Comparison of ENCODE assay signal across 8 cellular contexts in genomic region chr5:41925555-41925946, GRCh38. TPM values are rescaled to one million over a fixed set of nuclear protein-coding genes. Genes with fewer than 3 reads are reported as not detected.
DNase-seq lines count a peak whose midpoint lies in the region; ATAC-seq and TF ChIP-seq lines count a peak whose summit lies in the region.

No MANE protein-coding gene starts in this region.

- intact Hi-C loops in esophagus muscularis mucosa (cut with DNase I) = loop anchor here (2.0 to 5.0 kb wide), 3 partner anchors 55 to 842 kb away; partner anchors contain the start of gene OXCT1
- intact Hi-C loops in upper lobe of right lung (cut with DNase I) = no loop called here

- WGBS in esophagus muscularis mucosa = 25% methylated on average over 3 of the region's 18 CpGs

- no peak for TF ChIP-seq EP300 in esophagus muscularis mucosa (IDR thresholded peaks at IDR 0.05)

- peak overlapping the region; percentile 88 to 92 for H3K4me3 ChIP-seq in DND-41 (ENCODE audit: low read depth in 1 of 2, low read length in 2 of 2)
- H3K4me3 ChIP-seq in HUES6 (ENCODE audit: low read depth, low read length) = peak overlapping the region; percentile 67
- H3K4me3 ChIP-seq in esophagus muscularis mucosa = peak overlapping the region; percentile 73 to 88 (median 74)
- peak overlapping the region; percentile 78 for H3K4me3 ChIP-seq in upper lobe of right lung

- peak overlapping the region; percentile 71 for H3K4me2 ChIP-seq in DND-41 (ENCODE audit: insufficient read depth, low read length)

- peak; percentile 42 for DNase-seq in DND-41
- DNase-seq in activated CD4-positive, alpha-beta T cell treated with anti-CD3 and anti-CD28 coated beads for 48 hours = peak; percentile 50
- DNase-seq in esophagus muscularis mucosa (ENCODE audit: extremely low spot score) = no peak
- peak; percentile 43 for DNase-seq in myocyte (ENCODE audit: low read depth)
- no peak for DNase-seq in upper lobe of right lung
- no peak for DNase-seq in ecto neural progenitor cell (ENCODE audit: low spot score)

- H3K4me1 ChIP-seq in DND-41 (ENCODE audit: insufficient read depth, low read length) (peaks cover 36% of the 10 kb centered on the region), HUES6 (ENCODE audit: control insufficient read depth, insufficient read depth, low read length) (peaks cover 6% of the 10 kb centered on the region; the same call in 1 of the 2 replicates), esophagus muscularis mucosa (peaks cover 6 to 17% (median 13%) of the 10 kb centered on the region in 4 donors), upper lobe of right lung (peaks cover 5% of the 10 kb centered on the region)

- no peak for TF ChIP-seq POLR2A in esophagus muscularis mucosa (IDR thresholded peaks at IDR 0.05; ENCODE audit: low read depth)

- H3K27me3 ChIP-seq in DND-41 (ENCODE audit: insufficient read depth, low read length, poor library complexity) (no peaks in the 10 kb centered on the region), HUES6 (ENCODE audit: control insufficient read depth, insufficient read depth, low read length) (no peaks in the 10 kb centered on the region), esophagus muscularis mucosa (no peaks in the 10 kb centered on the region), upper lobe of right lung (no peaks in the 10 kb centered on the region)

- no peaks in the 10 kb centered on the region for H4K20me1 ChIP-seq in DND-41 (ENCODE audit: insufficient read depth, low read length)

- H2AFZ ChIP-seq in DND-41 (ENCODE audit: low read depth, low read length) = peak overlapping the region; percentile 95

- H3K36me3 ChIP-seq in DND-41 (ENCODE audit: insufficient read depth, low read length) (peaks cover 21% of the 10 kb centered on the region), HUES6 (ENCODE audit: control insufficient read depth, insufficient read depth, low read length) (no peaks in the 10 kb centered on the region; the same call in 1 of the 2 replicates), esophagus muscularis mucosa (peaks cover 0 to 16% (median 6%) of the 10 kb centered on the region in 4 donors), upper lobe of right lung (peaks cover 20% of the 10 kb centered on the region)

- peaks cover 15% of the 10 kb centered on the region for H3K79me2 ChIP-seq in DND-41 (ENCODE audit: insufficient read depth, low read length)

- H3K27ac ChIP-seq in DND-41 (ENCODE audit: low read length) (peak overlapping the region; percentile 83), HUES6 (ENCODE audit: low read depth, low read length) (no peak overlapping the region; the same call in 1 of the 2 replicates), esophagus muscularis mucosa (replicated peaks in 1 of 4) (peak overlapping the region; percentile 91 to 97 (median 94)), upper lobe of right lung (peak overlapping the region; percentile 98)

- H3K9me3 ChIP-seq in DND-41 (ENCODE audit: insufficient read depth, low read length, severe bottlenecking) = no peaks in the 10 kb centered on the region
- H3K9me3 ChIP-seq in HUES6 (ENCODE audit: control insufficient read depth, insufficient read depth, low read depth, low read length) = no peaks in the 10 kb centered on the region
- H3K9me3 ChIP-seq in esophagus muscularis mucosa = no peaks in the 10 kb centered on the region
- no peaks in the 10 kb centered on the region for H3K9me3 ChIP-seq in upper lobe of right lung

- ATAC-seq in DND-41 (ENCODE audit: insufficient read depth, low read depth) (peak; percentile 50), GM19463 (IDR thresholded peaks at IDR 0.05; ENCODE audit: unreplicated experiment) (peak; percentile 19), upper lobe of right lung (no peak)

- H3K9ac ChIP-seq in DND-41 (ENCODE audit: low read depth, low read length) = peak overlapping the region; percentile 100
- H3K9ac ChIP-seq in HUES6 (ENCODE audit: low read length) = peak overlapping the region; percentile 83

- TF ChIP-seq CTCF in DND-41 (IDR thresholded peaks at IDR 0.05; ENCODE audit: borderline replicate concordance, extremely low read depth, low read length, poor library complexity, severe bottlenecking) (no peak), esophagus muscularis mucosa (IDR thresholded peaks at IDR 0.05) (no peak), upper lobe of right lung (IDR thresholded peaks at IDR 0.05) (no peak)

RNA-seq across cellular contexts. Expression of gene FBXO4, which starts 0.5 kb away (rescaled TPM):
- 1 to 10 TPM; 5.1 to 8.8 (median 7.5) TPM for total RNA-seq in esophagus muscularis mucosa
- total RNA-seq in myocyte = 9.1 and 15.9 TPM in 2 replicates
- 7.5 TPM for polyA plus RNA-seq in myocyte (2012)
- 11.1 TPM for total RNA-seq in upper lobe of right lung

RNA-seq across cellular contexts. Expression of gene RIMOC1, which starts 21.4 kb away (rescaled TPM):
- total RNA-seq in esophagus muscularis mucosa (10 to 100 TPM; 19.5 to 24.5 (median 20.2) TPM), myocyte (17.1 and 23.4 TPM in 2 replicates), upper lobe of right lung (28.2 TPM)
- 9.1 TPM for polyA plus RNA-seq in myocyte (2012)

RNA-seq across cellular contexts. Expression of gene OXCT1, which starts 55.3 kb away (rescaled TPM):
- total RNA-seq in esophagus muscularis mucosa (10 to 100 TPM; 30.8 to 47.6 (median 37.7) TPM), myocyte (27.9 and 29.0 TPM in 2 replicates), upper lobe of right lung (16.2 TPM)
- 34.4 TPM for polyA plus RNA-seq in myocyte (2012)

Comparison
In these comparisons a context has a peak if more than half of its experiments do, and no peak if none do; other contexts are left out.
1. DNase-seq: peak in DND-41 (single experiment), activated CD4-positive, alpha-beta T cell treated with anti-CD3 and anti-CD28 coated beads for 48 hours (single experiment) and myocyte (single experiment); none in esophagus muscularis mucosa (single experiment), upper lobe of right lung (single experiment) and ecto neural progenitor cell (single experiment).
2. Peak in every context shown above with its lines, with median percentiles within 50 percentile points of each other: H3K4me3 ChIP-seq.